In the genomic region with DNA sequence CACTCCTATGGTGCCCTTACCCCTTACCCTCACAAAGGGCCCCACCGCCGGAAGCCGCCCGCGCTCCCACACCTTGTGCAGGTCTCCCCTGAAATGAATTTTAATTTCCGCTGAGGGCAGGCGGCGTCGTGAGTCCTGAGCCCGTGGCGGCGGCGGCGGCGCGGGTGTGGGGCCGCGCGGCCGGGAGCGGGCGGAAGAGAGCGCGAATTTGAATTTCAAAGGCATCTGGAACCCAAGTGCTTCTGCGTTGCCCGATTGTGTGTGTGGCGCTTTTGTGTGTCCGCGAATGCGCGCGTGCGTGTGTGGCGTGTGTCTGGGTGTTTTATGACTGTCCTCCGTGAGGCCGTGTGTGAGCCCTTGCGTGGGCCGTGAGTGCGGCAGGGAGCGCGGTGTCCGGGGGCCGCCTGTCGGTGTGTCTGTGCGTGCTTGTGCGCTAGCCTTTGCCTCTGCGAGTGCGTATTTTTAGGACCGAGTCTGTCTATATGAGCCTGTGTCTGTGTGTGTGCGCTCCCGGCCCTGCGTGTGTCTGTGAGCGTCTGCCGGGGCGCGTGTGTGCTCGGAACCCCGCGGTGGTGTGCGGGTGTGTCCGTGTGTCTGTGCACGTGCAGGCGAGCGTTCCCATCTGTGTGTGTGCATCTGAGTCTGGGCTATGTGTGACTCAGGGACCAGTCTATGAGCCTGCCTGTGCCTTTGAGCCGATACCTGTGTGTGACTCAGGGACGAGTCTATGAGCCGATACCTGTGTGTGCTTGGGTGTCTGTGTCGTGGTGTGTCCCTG, we compare ENCODE assay signal across 7 cellular contexts. TPM values are rescaled to one million over a fixed set of nuclear protein-coding genes. Genes with fewer than 3 reads are reported as not detected.
DNase-seq lines count a peak whose midpoint lies in the region; ATAC-seq and TF ChIP-seq lines count a peak whose summit lies in the region.

No MANE protein-coding gene starts in this region.

- peak overlapping the region; percentile 78 for H3K4me3 Mint-ChIP-seq in activated B cell treated with CpG ODN at 0.5 μM for 24 hours
- H3K4me3 Mint-ChIP-seq in brain = peak overlapping the region; percentile 79 to 89 (median 85)

- peak overlapping the region; percentile 73 for H3K27ac Mint-ChIP-seq in activated B cell treated with CpG ODN at 0.5 μM for 24 hours
- H3K27ac Mint-ChIP-seq in brain = peak overlapping the region; percentile 87 to 96 (median 92)

- H3K36me3 ChIP-seq in mucosa of rectum (ENCODE audit: control insufficient read depth in 2 of 2, insufficient read depth in 2 of 2, low read length in 2 of 2) = no peaks in the 10 kb centered on the region
- no peaks in the 10 kb centered on the region for H3K36me3 ChIP-seq in thoracic aorta

- no peaks in the 10 kb centered on the region for H3K36me3 Mint-ChIP-seq in activated B cell treated with CpG ODN at 0.5 μM for 24 hours (ENCODE audit: low read depth)
- no peaks in the 10 kb centered on the region for H3K36me3 Mint-ChIP-seq in brain

- no peak overlapping the region for H3K9ac ChIP-seq in mucosa of rectum (ENCODE audit: low read depth in 1 of 2, low read length in 2 of 2)

- H3K4me1 Mint-ChIP-seq in activated B cell treated with CpG ODN at 0.5 μM for 24 hours (peaks cover 39% of the 10 kb centered on the region), brain (peaks cover 95% of the 10 kb centered on the region)

- H3K9me3 Mint-ChIP-seq in activated B cell treated with CpG ODN at 0.5 μM for 24 hours (no peaks in the 10 kb centered on the region), brain (peaks cover 0 to 13% (median 4%) of the 10 kb centered on the region in 5 experiments)

- H3K4me1 ChIP-seq in mucosa of rectum (ENCODE audit: control insufficient read depth in 2 of 2, insufficient read depth in 2 of 2, low read length in 2 of 2) (peaks cover 14 to 16% of the 10 kb centered on the region in 2 donors), thoracic aorta (ENCODE audit: control insufficient read depth in 1 of 2, low read depth in 2 of 2) (peaks cover 7 to 14% of the 10 kb centered on the region in 2 donors)

- H3K27me3 Mint-ChIP-seq in activated B cell treated with CpG ODN at 0.5 μM for 24 hours = peaks cover 40% of the 10 kb centered on the region
- peaks cover 43% of the 10 kb centered on the region for H3K27me3 Mint-ChIP-seq in brain

- peak; percentile 55 for ATAC-seq in activated B cell treated with CpG ODN at 0.5 μM for 24 hours (ENCODE audit: low read depth)
- ATAC-seq in thoracic aorta (ENCODE audit: insufficient number of reproducible peaks, low FRiP score, low read depth) = no peak
- ATAC-seq in GM21529 (IDR thresholded peaks at IDR 0.05; ENCODE audit: unreplicated experiment) = no peak

- CTCF ChIA-PET in activated B cell treated with CpG ODN at 0.5 μM for 24 hours (lab: Charles Lee) = no interaction called here

- peak overlapping the region; percentile 1 to 57 for H3K4me3 ChIP-seq in mucosa of rectum (ENCODE audit: low read length in 2 of 2)
- peak overlapping the region; percentile 55 for H3K4me3 ChIP-seq in thoracic aorta

- intact Hi-C loops in activated B cell treated with CpG ODN at 0.5 μM for 24 hours (cut with micrococcal nuclease) = loop anchor here (1.0 kb wide), 2 partner anchors 8 to 13 kb away; a partner anchor contains a TSS

- DNase-seq in activated B cell treated with CpG ODN at 0.5 μM for 24 hours (no peak), thoracic aorta (ENCODE audit: low spot score) (no peak), SIG-M5 treated with dmso at 0.1 percent for 504 hours (lab: John Stamatoyannopoulos, UW; ENCODE audit: unreplicated experiment) (no peak), cerebellar nuclear complex (lab: John Stamatoyannopoulos, UW) (no peak)

- H3K27me3 ChIP-seq in mucosa of rectum (ENCODE audit: control insufficient read depth in 2 of 2, insufficient read depth in 2 of 2, low read length in 2 of 2) = peaks cover 45 to 48% of the 10 kb centered on the region in 2 donors
- no peaks in the 10 kb centered on the region for H3K27me3 ChIP-seq in thoracic aorta (replicated peaks; ENCODE audit: insufficient read depth)

- H3K9me3 ChIP-seq in mucosa of rectum (ENCODE audit: control insufficient read depth in 2 of 2, low read length in 2 of 2) = no peaks in the 10 kb centered on the region
- H3K9me3 ChIP-seq in thoracic aorta = no peaks in the 10 kb centered on the region

- TF ChIP-seq CTCF in activated B cell treated with CpG ODN at 0.5 μM for 24 hours (IDR thresholded peaks at IDR 0.05) (no peak), brain (conservative IDR thresholded peaks at IDR 0.05) (no peak), thoracic aorta (IDR thresholded peaks at IDR 0.05) (no peak)

- H3K27ac ChIP-seq in mucosa of rectum (ENCODE audit: low read depth in 2 of 2, low read length in 2 of 2) (no peak overlapping the region), thoracic aorta (no peak overlapping the region)

- POLR2A ChIA-PET in activated B cell treated with CpG ODN at 0.5 μM for 24 hours (lab: Charles Lee) = interaction anchor here (0.6 kb wide), 1 partner anchor 17 kb away, joined by 3 read pairs; no protein-coding TSS in a partner anchor

RNA-seq across cellular contexts. Expression of a gene that starts 7.9 kb away (rescaled TPM):
- 6.3 and 6.5 TPM in 2 replicates for total RNA-seq in activated B cell treated with CpG ODN at 0.5 μM for 24 hours
- 67.9 TPM for polyA plus RNA-seq in brain (ENCODE audit: insufficient read depth, low read depth, low replicate concordance)
- total RNA-seq in thoracic aorta = 1 to 10 TPM; 1.5 TPM

RNA-seq across cellular contexts. Expression of a gene that starts 43.7 kb away (rescaled TPM):
- total RNA-seq in activated B cell treated with CpG ODN at 0.5 μM for 24 hours = not detected in 2 replicates
- 1.7 TPM for polyA plus RNA-seq in brain (ENCODE audit: insufficient read depth, low read depth, low replicate concordance)
- 10 to 100 TPM in 1 of 2 donors, 1 to 10 TPM in 1; 6.6 to 10.6 TPM for total RNA-seq in thoracic aorta
